ENCODE assay signal across 8 cellular contexts in the genomic region with DNA sequence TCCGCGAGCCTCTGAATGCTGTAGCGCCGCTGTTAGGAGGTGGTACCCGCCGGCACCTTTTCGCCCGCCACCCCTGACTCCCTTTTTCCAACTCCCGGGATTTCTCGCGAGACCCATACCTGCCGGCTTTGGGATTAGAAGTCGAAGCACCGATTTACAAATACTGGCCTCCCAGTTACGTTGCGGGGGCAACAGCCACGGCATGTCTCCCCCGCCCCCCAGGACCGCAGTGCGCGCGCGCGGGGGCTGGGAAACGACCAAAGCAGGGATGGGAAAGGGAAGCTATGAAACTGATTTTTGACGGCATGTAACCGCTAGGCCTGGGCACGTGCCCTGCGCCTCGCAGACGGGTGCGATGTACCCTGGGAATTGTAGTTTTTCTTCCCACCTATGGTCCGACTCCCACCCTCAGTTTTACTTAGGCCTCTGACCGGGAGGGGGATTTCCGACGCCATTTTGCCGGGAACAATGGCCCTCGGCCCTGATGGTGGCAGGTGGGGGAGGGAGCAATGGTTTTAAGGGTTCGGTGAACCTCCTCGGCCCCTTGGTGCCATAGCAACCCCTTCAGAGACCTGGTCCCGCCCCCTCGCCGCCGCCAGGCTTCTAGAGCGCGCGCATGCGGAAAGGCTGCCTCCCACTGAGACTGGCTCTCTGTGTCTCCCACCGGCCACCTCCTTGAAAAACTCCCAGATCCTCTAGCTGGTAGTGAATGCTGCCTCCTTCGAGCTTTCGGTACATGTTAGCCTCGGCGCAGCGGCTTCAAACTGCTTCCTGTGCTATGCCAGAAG. TPM values are rescaled to one million over a fixed set of nuclear protein-coding genes. Genes with fewer than 3 reads are reported as not detected.
DNase-seq lines count a peak whose midpoint lies in the region; ATAC-seq lines count a peak whose summit lies in the region.

No MANE protein-coding gene starts in this region.

- H3K27me3 Mint-ChIP-seq in activated CD4-positive, alpha-beta memory T cell treated with anti-CD3 and anti-CD28 coated beads for 36 hours: peaks cover 28% of the 10 kb centered on the region
- peaks cover 15% of the 10 kb centered on the region for H3K27me3 Mint-ChIP-seq in memory B cell

- POLR2A ChIA-PET in activated CD4-positive, alpha-beta memory T cell treated with anti-CD3 and anti-CD28 coated beads for 36 hours (lab: Charles Lee): interaction anchor here (0.8 kb wide), 1 partner anchor 171 kb away, joined by 3 read pairs; a partner anchor contains a TSS

- no peaks in the 10 kb centered on the region for H3K9me3 Mint-ChIP-seq in activated CD4-positive, alpha-beta memory T cell treated with anti-CD3 and anti-CD28 coated beads for 36 hours
- no peaks in the 10 kb centered on the region for H3K9me3 Mint-ChIP-seq in memory B cell

- H3K27ac ChIP-seq in effector memory CD4-positive, alpha-beta T cell (ENCODE audit: insufficient read depth, low read length, poor library complexity, severe bottlenecking): no peak overlapping the region

- peak overlapping the region; percentile 49 for H3K4me3 ChIP-seq in effector memory CD4-positive, alpha-beta T cell (ENCODE audit: insufficient read depth, low read depth, low read length, poor library complexity, severe bottlenecking)

- peak; percentile 76 to 83 for DNase-seq in NCI-H1930 (lab: John Stamatoyannopoulos, UW)
- peak; percentile 48 for DNase-seq in activated CD4-positive, alpha-beta memory T cell treated with anti-CD3 and anti-CD28 coated beads for 36 hours
- peak in 1 of 3 donors; percentile 4 for DNase-seq in effector memory CD4-positive, alpha-beta T cell
- peak; percentile 20 to 34 for DNase-seq in memory B cell (ENCODE audit: low spot score in 2 of 2)
- peak; percentile 10 to 22 (median 11) for DNase-seq in stimulated activated CD4-positive, alpha-beta T cell treated with anti-CD3 and anti-CD28 coated beads, TNF-alpha, amount 100 ng/mL, for 4 hours (ENCODE audit: low read depth in 3 of 3)
- no peak for DNase-seq in NCI-H1048 (lab: John Stamatoyannopoulos, UW)

- no peaks in the 10 kb centered on the region for H3K4me1 ChIP-seq in effector memory CD4-positive, alpha-beta T cell (ENCODE audit: control insufficient read depth, insufficient read depth, low read length, poor library complexity, severe bottlenecking)

- peaks cover 5% of the 10 kb centered on the region for H3K27me3 ChIP-seq in effector memory CD4-positive, alpha-beta T cell (replicated peaks; ENCODE audit: control insufficient read depth, insufficient read depth, low read length, poor library complexity, severe bottlenecking)

- H3K9me3 ChIP-seq in effector memory CD4-positive, alpha-beta T cell (ENCODE audit: control insufficient read depth, low read length): no peaks in the 10 kb centered on the region

- intact Hi-C loops in activated CD4-positive, alpha-beta memory T cell treated with anti-CD3 and anti-CD28 coated beads for 36 hours (cut with micrococcal nuclease): loop anchor here (2.0 kb wide), 2 partner anchors 176 to 314 kb away; a partner anchor contains a TSS

- CTCF ChIA-PET in activated CD4-positive, alpha-beta memory T cell treated with anti-CD3 and anti-CD28 coated beads for 36 hours (lab: Charles Lee): no interaction called here

- ATAC-seq in GM18907 (IDR thresholded peaks at IDR 0.05; ENCODE audit: unreplicated experiment): peak; percentile 68
- peak; percentile 66 for ATAC-seq in memory B cell (ENCODE audit: low read depth)
- ATAC-seq in HG03378 (IDR thresholded peaks at IDR 0.05; ENCODE audit: unreplicated experiment): no peak

- H3K36me3 ChIP-seq in effector memory CD4-positive, alpha-beta T cell (ENCODE audit: control insufficient read depth, insufficient read depth, low read length): no peaks in the 10 kb centered on the region

- peaks cover 19% of the 10 kb centered on the region for H3K4me1 Mint-ChIP-seq in activated CD4-positive, alpha-beta memory T cell treated with anti-CD3 and anti-CD28 coated beads for 36 hours (ENCODE audit: low read depth)
- peaks cover 10% of the 10 kb centered on the region for H3K4me1 Mint-ChIP-seq in memory B cell

- H3K36me3 Mint-ChIP-seq in activated CD4-positive, alpha-beta memory T cell treated with anti-CD3 and anti-CD28 coated beads for 36 hours: no peaks in the 10 kb centered on the region
- H3K36me3 Mint-ChIP-seq in memory B cell: peaks cover 3% of the 10 kb centered on the region

- peak overlapping the region; percentile 75 for H3K4me3 Mint-ChIP-seq in activated CD4-positive, alpha-beta memory T cell treated with anti-CD3 and anti-CD28 coated beads for 36 hours
- H3K4me3 Mint-ChIP-seq in memory B cell: peak overlapping the region; percentile 87

- no peak overlapping the region for H3K27ac Mint-ChIP-seq in activated CD4-positive, alpha-beta memory T cell treated with anti-CD3 and anti-CD28 coated beads for 36 hours
- H3K27ac Mint-ChIP-seq in memory B cell: peak overlapping the region; percentile 74

RNA-seq across cellular contexts. Expression of a gene that starts 0.8 kb away (rescaled TPM):
- total RNA-seq in activated CD4-positive, alpha-beta memory T cell treated with anti-CD3 and anti-CD28 coated beads for 36 hours: under 1 TPM; 0.19 to 0.46 TPM
